In genomic region chr4:179465131-179465797, GRCh38 we compare ENCODE assay signal across 15 cellular contexts.
DNase-seq lines count a peak whose midpoint lies in the region; ATAC-seq, FAIRE-seq and TF ChIP-seq lines count a peak whose summit lies in the region.
"Had no signal": no experiment of that assay in that cellular context is flagged by ENCODE, and none has a peak within 500 bp of the region (broad histone marks: within the 10 kb centered on the region; RNA-seq: fewer than 3 reads in every experiment).

No MANE protein-coding gene starts in this region.

- ATAC-seq in A549, result no peak
- ATAC-seq: heart left ventricle had no signal

- H3K27ac ChIP-seq in A549 (peak overlapping the region; percentile 8 to 41; a peak in 1 of 6 replicates), HUES6 (ENCODE audit: low read depth, low read length) (peak overlapping the region; percentile 96), SJCRH30 (no peak overlapping the region)
- H3K27ac ChIP-seq: heart left ventricle, right atrium auricular region, testis had no signal

- no peak for FAIRE-seq in A549 (lab: Jason Lieb, UNC)
- FAIRE-seq in RCC 7860 (lab: Jason Lieb, UNC), result no peak

- H3K27me3 Mint-ChIP-seq in activated CD4-positive, alpha-beta T cell treated with anti-CD3 and anti-CD28 coated beads, Interleukin-2, amount 10 ng/mL, durations not matched to agents 24 days and 14 days, result no peaks in the 10 kb centered on the region
- H3K27me3 Mint-ChIP-seq: activated naive CD4-positive, alpha-beta T cell treated with anti-CD3 and anti-CD28 coated beads, Interleukin-2, amount 50 U/mL, for 24 hours had no signal

- H3K36me3 Mint-ChIP-seq in activated CD4-positive, alpha-beta T cell treated with anti-CD3 and anti-CD28 coated beads, Interleukin-2, amount 10 ng/mL, durations not matched to agents 24 days and 14 days (ENCODE audit: low read depth), result no peaks in the 10 kb centered on the region
- H3K36me3 Mint-ChIP-seq: activated naive CD4-positive, alpha-beta T cell treated with anti-CD3 and anti-CD28 coated beads, Interleukin-2, amount 50 U/mL, for 24 hours had no signal

- DNase-seq in A549 (ENCODE audit: low read depth in 1 of 2, low spot score in 1 of 2) (peak in 1 of 2 experiments; percentile 22), RCC 7860 (ENCODE audit: low spot score) (peak; percentile 4), glomerular visceral epithelial cell (ENCODE audit: extremely low spot score) (peak; percentile 19), activated T-cell treated with anti-CD3 and anti-CD28 coated beads for 4 hours (no peak), SJCRH30 (no peak), cardiac septum (ENCODE audit: low spot score) (no peak)
- no peak for DNase-seq in activated CD4-positive, alpha-beta T cell treated with anti-CD3 and anti-CD28 coated beads, Interleukin-2, amount 10 ng/mL, durations not matched to agents 24 days and 14 days
- DNase-seq: effector CD4-positive, alpha-beta T cell; GDM1; heart left ventricle; NCI-H2081; testis had no signal

- WGBS in A549 (ENCODE audit: missing lambda C conversion rate), result 49% methylated on average over 8 of the region's 8 CpGs

- H3K9ac ChIP-seq in HUES6 (ENCODE audit: low read length), result peak overlapping the region; percentile 72

- H3K4me1 ChIP-seq in A549, result no peaks in the 10 kb centered on the region
- peaks cover 26% of the 10 kb centered on the region for H3K4me1 ChIP-seq in HUES6 (ENCODE audit: control insufficient read depth, insufficient read depth, low read length)
- no peaks in the 10 kb centered on the region for H3K4me1 ChIP-seq in SJCRH30
- H3K4me1 ChIP-seq: heart left ventricle, right atrium auricular region, testis had no signal

- H3K27me3 ChIP-seq in HUES6 (ENCODE audit: control insufficient read depth, insufficient read depth, low read length), result no peaks in the 10 kb centered on the region
- no peaks in the 10 kb centered on the region for H3K27me3 ChIP-seq in SJCRH30
- H3K27me3 ChIP-seq: heart left ventricle, right atrium auricular region, testis had no signal

- TF ChIP-seq CTCF in A549 (IDR thresholded peaks at IDR 0.05), result no peak

- H3K4me2 ChIP-seq in A549, result 0 out of 3 replicates have a peak overlapping the region, but pooled peaks have one; percentile 10

- CTCF ChIA-PET in A549 (lab: Yijun Ruan, JAX), result no interaction called here

- peaks cover 3% of the 10 kb centered on the region for H3K9me3 Mint-ChIP-seq in activated CD4-positive, alpha-beta T cell treated with anti-CD3 and anti-CD28 coated beads, Interleukin-2, amount 10 ng/mL, durations not matched to agents 24 days and 14 days

- POLR2A ChIA-PET in A549 (lab: Yijun Ruan, JAX), result no interaction called here

- TF ChIP-seq POLR2A in A549 (IDR thresholded peaks at IDR 0.05; ENCODE audit: low read length), result no peak

- H3K9me3 ChIP-seq in A549 (no peaks in the 10 kb centered on the region), HUES6 (ENCODE audit: control insufficient read depth, insufficient read depth, low read depth, low read length) (peaks cover 8% of the 10 kb centered on the region), SJCRH30 (replicated peaks) (no peaks in the 10 kb centered on the region)
- H3K9me3 ChIP-seq: right atrium auricular region, testis had no signal

- TF ChIP-seq EP300 in A549 (IDR thresholded peaks at IDR 0.05), result no peak

- intact Hi-C loops in cardiac septum (cut with DNase I), result no loop called here
- intact Hi-C loops in activated CD4-positive, alpha-beta T cell treated with anti-CD3 and anti-CD28 coated beads, Interleukin-2, amount 10 ng/mL, durations not matched to agents 24 days and 14 days (cut with micrococcal nuclease), result no loop called here

- H3K4me3 ChIP-seq in A549, result no peak overlapping the region
- H3K4me3 ChIP-seq in HUES6 (ENCODE audit: low read depth, low read length), result peak overlapping the region; percentile 33
- H3K4me3 ChIP-seq in SJCRH30, result no peak overlapping the region
- H3K4me3 ChIP-seq: heart left ventricle, right atrium auricular region, testis had no signal

- TF ChIP-seq RAD21 in A549 (conservative IDR thresholded peaks at IDR 0.05 in 1 of 2, IDR thresholded peaks at IDR 0.05 in 1 of 2), result no peak

- no peaks in the 10 kb centered on the region for H3K4me1 Mint-ChIP-seq in activated CD4-positive, alpha-beta T cell treated with anti-CD3 and anti-CD28 coated beads, Interleukin-2, amount 10 ng/mL, durations not matched to agents 24 days and 14 days
- H3K4me1 Mint-ChIP-seq: activated naive CD4-positive, alpha-beta T cell treated with anti-CD3 and anti-CD28 coated beads, Interleukin-2, amount 50 U/mL, for 24 hours had no signal

- H3K36me3 ChIP-seq in HUES6 (ENCODE audit: control insufficient read depth, insufficient read depth, low read length), result peaks cover 3% of the 10 kb centered on the region; the same call in 1 of the 2 replicates
- H3K36me3 ChIP-seq in SJCRH30, result no peaks in the 10 kb centered on the region
- H3K36me3 ChIP-seq: heart left ventricle, right atrium auricular region had no signal

- H3K4me3 Mint-ChIP-seq in activated CD4-positive, alpha-beta T cell treated with anti-CD3 and anti-CD28 coated beads, Interleukin-2, amount 10 ng/mL, durations not matched to agents 24 days and 14 days, result no peak overlapping the region
- H3K4me3 Mint-ChIP-seq: activated naive CD4-positive, alpha-beta T cell treated with anti-CD3 and anti-CD28 coated beads, Interleukin-2, amount 50 U/mL, for 24 hours had no signal

- no peak overlapping the region for H3K27ac Mint-ChIP-seq in activated CD4-positive, alpha-beta T cell treated with anti-CD3 and anti-CD28 coated beads, Interleukin-2, amount 10 ng/mL, durations not matched to agents 24 days and 14 days
- H3K27ac Mint-ChIP-seq: activated naive CD4-positive, alpha-beta T cell treated with anti-CD3 and anti-CD28 coated beads, Interleukin-2, amount 50 U/mL, for 24 hours had no signal

TF ChIP-seq in A549, 52 proteins besides CTCF, POLR2A, EP300 and RAD21:
- TF ChIP-seq NFE2L2 (conservative IDR thresholded peaks at IDR 0.05; ENCODE audit: low read length), result 0 out of 2 replicates have a peak, but pooled peaks have one; percentile 8
- TF ChIP-seq MAFK (IDR thresholded peaks at IDR 0.05; ENCODE audit: partially characterized antibody), result peak; percentile 75
- TF ChIP-seq HEYL (CRISPR knock-in tag; IDR thresholded peaks at IDR 0.05), result no peak

Comparison
In these comparisons a context has a peak if more than half of its experiments do, and no peak if none do; other contexts are left out.
1. DNase-seq: peak in RCC 7860 (single experiment) and glomerular visceral epithelial cell (single experiment); none in activated T-cell treated with anti-CD3 and anti-CD28 coated beads for 4 hours (single experiment), SJCRH30 (0 of 2), cardiac septum (single experiment) and activated CD4-positive, alpha-beta T cell treated with anti-CD3 and anti-CD28 coated beads, Interleukin-2, amount 10 ng/mL, durations not matched to agents 24 days and 14 days (single experiment).